8 cellular contexts compared by ENCODE assay signal in genomic region chr2:48530033-48530804, GRCh38. TPM values are rescaled to one million over a fixed set of nuclear protein-coding genes. Genes with fewer than 3 reads are reported as not detected.
DNase-seq lines count a peak whose midpoint lies in the region; ATAC-seq and TF ChIP-seq lines count a peak whose summit lies in the region.

Gene STON1, plus strand, starts transcription at chr2:48530154. Its CDS starts 50,480 bp downstream, at chr2:48580634.

- H3K4me3 ChIP-seq in cardiac fibroblast (replicated peaks in 1 of 2; ENCODE audit: low read depth in 2 of 2, low read length in 2 of 2): peak within 1 kb of the TSS; percentile 83 to 90

- peak; percentile 66 for ATAC-seq in HG02759 (IDR thresholded peaks at IDR 0.05; ENCODE audit: unreplicated experiment)
- ATAC-seq in left lobe of liver: peak; percentile 74
- ATAC-seq in GM21737 (IDR thresholded peaks at IDR 0.05; ENCODE audit: unreplicated experiment): no peak

- DNase-seq in GM10266 (ENCODE audit: extremely low spot score): peak; percentile 66
- DNase-seq in T-helper 9 cell: peak; percentile 12
- DNase-seq in cardiac fibroblast (ENCODE audit: low read depth in 2 of 2): peak; percentile 36 to 83
- DNase-seq in left lobe of liver (ENCODE audit: low spot score): no peak
- peak; percentile 6 for DNase-seq in stimulated activated CD4-positive, alpha-beta T cell treated with anti-CD3 and anti-CD28 coated beads, Interleukin-4, amount 100 ng/mL, for 24 hours
- DNase-seq in NCI-H2107 (lab: John Stamatoyannopoulos, UW): no peak

- TF ChIP-seq CTCF in GM10266 (IDR thresholded peaks at IDR 0.05; ENCODE audit: control insufficient read depth, insufficient read depth, low read depth, missing control alignments) (no peak), cardiac fibroblast (IDR thresholded peaks at IDR 0.05; ENCODE audit: low read depth, low read length) (no peak)

RNA-seq across cellular contexts. Expression of gene STON1, which starts in this region (rescaled TPM):
- 0.93 TPM for total RNA-seq in left lobe of liver

Comparison
In these comparisons a context has a peak if more than half of its experiments do, and no peak if none do; other contexts are left out.
1. Peak in ATAC-seq in left lobe of liver; RNA of the gene not detected or under 1 TPM.
2. DNase-seq: peak in GM10266 (single experiment), T-helper 9 cell (single experiment), cardiac fibroblast (2 of 2) and stimulated activated CD4-positive, alpha-beta T cell treated with anti-CD3 and anti-CD28 coated beads, Interleukin-4, amount 100 ng/mL, for 24 hours (single experiment); none in left lobe of liver (single experiment) and NCI-H2107 (single experiment).